23 cellular contexts compared by ENCODE assay signal in the genomic region with DNA sequence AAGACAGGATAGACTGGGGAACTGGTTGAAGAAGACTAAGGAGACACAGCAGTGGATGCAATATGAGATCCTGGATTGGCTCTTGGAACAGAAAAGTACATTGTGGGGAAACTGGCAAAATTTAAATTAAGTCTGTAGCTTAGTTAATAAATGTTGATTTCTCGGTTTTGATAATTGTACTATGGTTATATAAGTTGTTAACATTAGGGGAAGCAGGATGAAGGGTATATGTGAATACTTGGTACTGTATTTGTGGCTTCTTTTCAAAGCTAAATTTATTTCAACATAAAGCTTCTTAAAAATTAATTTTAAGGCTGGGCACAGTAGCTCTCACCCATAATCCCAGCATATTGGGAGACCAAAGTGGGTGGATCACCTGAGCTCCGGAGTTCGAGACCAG.
"Had no signal": no experiment of that assay in that cellular context is flagged by ENCODE, and none has a peak within 500 bp of the region (broad histone marks: within the 10 kb centered on the region; RNA-seq: fewer than 3 reads in every experiment).

No MANE protein-coding gene starts in this region.

- H3K9me3 ChIP-seq: colonic mucosa, esophagus muscularis mucosa, esophagus squamous epithelium, gastrocnemius medialis, gastroesophageal sphincter had no signal

- H3K27ac ChIP-seq: colonic mucosa, coronary artery, dorsolateral prefrontal cortex, epithelial cell of prostate, esophagus muscularis mucosa, esophagus squamous epithelium, foreskin keratinocyte, gastrocnemius medialis, gastroesophageal sphincter, heart left ventricle, heart right ventricle had no signal

- DNase-seq: colonic mucosa; cortex of kidney; dermis blood vessel endothelial cell; dorsolateral prefrontal cortex; effector CD4-positive, alpha-beta T cell; effector CD8-positive, alpha-beta T cell; effector memory CD4-positive, alpha-beta T cell; effector memory CD8-positive, alpha-beta T cell; endodermal cell; erythroblast; esophagus squamous epithelium; foreskin fibroblast; foreskin keratinocyte; foreskin melanocyte; gastrocnemius medialis; glutamatergic neuron; head of caudate nucleus; heart left ventricle; heart right ventricle had no signal

- H3K36me3 ChIP-seq: colonic mucosa, esophagus muscularis mucosa, esophagus squamous epithelium, gastrocnemius medialis, gastroesophageal sphincter, heart left ventricle, heart right ventricle had no signal

- H3K4me3 ChIP-seq: colonic mucosa, coronary artery, dorsolateral prefrontal cortex, esophagus muscularis mucosa, esophagus squamous epithelium, gastrocnemius medialis, gastroesophageal sphincter, heart left ventricle, heart right ventricle had no signal

- H3K4me1 ChIP-seq: colonic mucosa, esophagus muscularis mucosa, esophagus squamous epithelium, foreskin keratinocyte, gastrocnemius medialis, gastroesophageal sphincter had no signal
